In genomic region chr13:70338608-70339007, GRCh38 we compare ENCODE assay signal across 30 cellular contexts.
"Had no signal": no experiment of that assay in that cellular context is flagged by ENCODE, and none has a peak within 500 bp of the region (broad histone marks: within the 10 kb centered on the region; RNA-seq: fewer than 3 reads in every experiment).

No MANE protein-coding gene starts in this region.

- H3K36me3 ChIP-seq: adrenal gland, brain microvascular endothelial cell, breast epithelium had no signal

- H3K4me3 ChIP-seq: adrenal gland, body of pancreas, breast epithelium had no signal

- H3K27me3 ChIP-seq: adrenal gland, body of pancreas, brain microvascular endothelial cell had no signal

- H3K9me3 ChIP-seq: adrenal gland, body of pancreas had no signal

- DNase-seq: activated B cell treated with CpG ODN at 0.5 μM for 24 hours; activated CD4-positive, alpha-beta memory T cell treated with anti-CD3 and anti-CD28 coated beads, Interleukin-2, amount 10 ng/mL, durations not matched to agents 7 days and 5 days; activated CD4-positive, alpha-beta T cell treated with anti-CD3 and anti-CD28 coated beads for 4 hours; activated CD4-positive, alpha-beta T cell treated with anti-CD3 and anti-CD28 coated beads, Interleukin-2, amount 10 ng/mL, durations not matched to agents 7 days and 5 days; activated CD4-positive, alpha-beta T cell treated with anti-CD3 and anti-CD28 coated beads, Interleukin-2, amount 50 U/mL, for 48 hours; activated CD4-positive, CD25-positive, alpha-beta regulatory T cell treated with anti-CD3 and anti-CD28 coated beads, Interleukin-2, amount 50 U/mL, for 72 hours; activated CD8-positive, alpha-beta memory T cell treated with anti-CD3 and anti-CD28 coated beads for 24 hours; activated CD8-positive, alpha-beta memory T cell treated with anti-CD3 and anti-CD28 coated beads, Interleukin-2, amount 10 ng/mL, durations not matched to agents 7 days and 5 days; activated CD8-positive, alpha-beta memory T cell treated with anti-CD3 and anti-CD28 coated beads, Interleukin-2, amount 50 U/mL, for 48 hours; activated CD8-positive, alpha-beta T cell treated with anti-CD3 and anti-CD28 coated beads, Interleukin-2, amount 10 ng/mL, durations not matched to agents 7 days and 5 days; activated effector memory CD4-positive, alpha-beta T cell treated with anti-CD3 and anti-CD28 coated beads, Interleukin-2, amount 50 U/mL, for 16 hours; activated gamma-delta T cell treated with Interleukin-2 at 50 U/mL for 16 hours; activated naive CD4-positive, alpha-beta T cell; activated naive CD4-positive, alpha-beta T cell treated with anti-CD3 and anti-CD28 coated beads for 36 hours; activated naive CD4-positive, alpha-beta T cell treated with anti-CD3 and anti-CD28 coated beads, Interleukin-2, amount 50 U/mL, for 16 hours; activated naive CD8-positive, alpha-beta T cell treated with anti-CD3 and anti-CD28 coated beads for 36 hours; activated T-cell treated with anti-CD3 and anti-CD28 coated beads, Interleukin-2, amount 50 U/mL, for 24 hours; activated T-cell treated with anti-CD3 and anti-CD28 coated beads, Interleukin-2, amount 50 U/mL, for 48 hours; adrenal gland; amniotic stem cell; aorta; body of pancreas; brain microvascular endothelial cell; central memory CD4-positive, alpha-beta T cell; T-helper 1 cell; T-helper 2 cell; T-helper 9 cell had no signal

- H3K27ac ChIP-seq: adrenal gland, body of pancreas, brain microvascular endothelial cell, breast epithelium, VCaP had no signal

- H3K4me1 ChIP-seq: adrenal gland, body of pancreas, breast epithelium had no signal

- FAIRE-seq: astrocyte had no signal
